Comparison of ENCODE assay signal across 21 cellular contexts in genomic region chr6:11282245-11282644, GRCh38.
"Had no signal": no experiment of that assay in that cellular context is flagged by ENCODE, and none has a peak within 500 bp of the region (broad histone marks: within the 10 kb centered on the region; RNA-seq: fewer than 3 reads in every experiment).

No MANE protein-coding gene starts in this region.

- H3K9me3 ChIP-seq: esophagus squamous epithelium, neutrophil had no signal

- ATAC-seq: activated T-cell treated with anti-CD3 and anti-CD28 coated beads, Interleukin-2, amount 50 U/mL, for 72 hours; heart right ventricle; left lung; sciatic nerve; stimulated activated effector memory CD8-positive, alpha-beta T cell treated with anti-CD3 and anti-CD28 coated beads, Interleukin-12 subunit alpha, Interleukin-12 subunit beta, amount 100 ng/mL, for 72 hours had no signal

- H3K36me3 ChIP-seq: esophagus squamous epithelium, heart right ventricle, left lung had no signal

- DNase-seq: activated CD4-positive, alpha-beta T cell treated with anti-CD3 and anti-CD28 coated beads for 4 hours; activated CD4-positive, alpha-beta T cell treated with anti-CD3 and anti-CD28 coated beads, Interleukin-2, amount 50 U/mL, for 4 hours; activated naive CD4-positive, alpha-beta T cell; activated T-cell treated with anti-CD3 and anti-CD28 coated beads for 4 hours; activated T-cell treated with anti-CD3 and anti-CD28 coated beads, Interleukin-2, amount 50 U/mL, for 72 hours; anterior cingulate cortex; dermis blood vessel endothelial cell; effector CD4-positive, alpha-beta T cell; esophagus squamous epithelium; foreskin melanocyte; heart right ventricle; left lung; naive B cell; nephron progenitor cell; stimulated activated CD4-positive, alpha-beta T cell treated with anti-CD3 and anti-CD28 coated beads, Interleukin-4, amount 100 ng/mL, for 24 hours; T-helper 9 cell had no signal

- H3K27me3 ChIP-seq: esophagus squamous epithelium, heart right ventricle, left lung, neutrophil had no signal

- H3K4me3 ChIP-seq: esophagus squamous epithelium, heart right ventricle, left lung, skin epidermis had no signal

- H3K27ac ChIP-seq: epithelial cell of prostate, esophagus squamous epithelium, heart right ventricle, left lung, neutrophil, skin epidermis had no signal
